8 cellular contexts compared by ENCODE assay signal in genomic region chr6:157667211-157668033, GRCh38.
DNase-seq lines count a peak whose midpoint lies in the region; ATAC-seq and TF ChIP-seq lines count a peak whose summit lies in the region.

No MANE protein-coding gene starts in this region.

- 54 to 56% methylated on average over 12 of the region's 12 CpGs for WGBS in testis, 2 donors

- H3K9ac ChIP-seq in DND-41 (ENCODE audit: low read depth, low read length): no peak overlapping the region

- peak; percentile 85 for TF ChIP-seq CTCF in DND-41 (IDR thresholded peaks at IDR 0.05; ENCODE audit: borderline replicate concordance, extremely low read depth, low read length, poor library complexity, severe bottlenecking)
- peak; percentile 44 to 89 (median 87) for TF ChIP-seq CTCF in testis (IDR thresholded peaks at IDR 0.05)

- no peaks in the 10 kb centered on the region for H3K9me3 Mint-ChIP-seq in natural killer cell treated with Interleukin-12 subunit alpha and Interleukin-12 subunit beta and Interleukin-15 and Interleukin-18, amount 100 ng/mL, for 72 hours

- H3K4me2 ChIP-seq in DND-41 (ENCODE audit: insufficient read depth, low read length): no peak overlapping the region

- no peaks in the 10 kb centered on the region for H4K20me1 ChIP-seq in DND-41 (ENCODE audit: insufficient read depth, low read length)

- H3K27me3 ChIP-seq in DND-41 (ENCODE audit: insufficient read depth, low read length, poor library complexity) (peaks cover 34% of the 10 kb centered on the region), testis (no peaks in the 10 kb centered on the region)

- intact Hi-C loops in testis (cut with DNase I; ENCODE audit: low total_unique reads): no loop called here

- peak; percentile 59 for DNase-seq in DND-41
- DNase-seq in NCI-H82 (lab: John Stamatoyannopoulos, UW): peak; percentile 87
- peak; percentile 19 for DNase-seq in activated CD8-positive, alpha-beta memory T cell treated with anti-CD3 and anti-CD28 coated beads, Interleukin-2, amount 50 U/mL, for 1 hour (ENCODE audit: extremely low read depth)
- peak; percentile 71 to 84 for DNase-seq in erythroblast (lab: John Stamatoyannopoulos, UW)
- peak; percentile 71 for DNase-seq in natural killer cell treated with Interleukin-12 subunit alpha and Interleukin-12 subunit beta and Interleukin-15 and Interleukin-18, amount 100 ng/mL, for 72 hours (ENCODE audit: low spot score)
- peak; percentile 70 for DNase-seq in testis

- H3K79me2 ChIP-seq in DND-41 (ENCODE audit: insufficient read depth, low read length): no peaks in the 10 kb centered on the region

- H3K4me3 Mint-ChIP-seq in natural killer cell treated with Interleukin-12 subunit alpha and Interleukin-12 subunit beta and Interleukin-15 and Interleukin-18, amount 100 ng/mL, for 72 hours: no peak overlapping the region

- no peaks in the 10 kb centered on the region for H3K36me3 Mint-ChIP-seq in natural killer cell treated with Interleukin-12 subunit alpha and Interleukin-12 subunit beta and Interleukin-15 and Interleukin-18, amount 100 ng/mL, for 72 hours

- ATAC-seq in DND-41 (ENCODE audit: insufficient read depth, low read depth): peak; percentile 82
- peak; percentile 57 for ATAC-seq in HG03159 (IDR thresholded peaks at IDR 0.05; ENCODE audit: unreplicated experiment)
- ATAC-seq in natural killer cell treated with Interleukin-12 subunit alpha and Interleukin-12 subunit beta and Interleukin-15 and Interleukin-18, amount 100 ng/mL, for 72 hours: no peak
- ATAC-seq in GM18519 (IDR thresholded peaks at IDR 0.05; ENCODE audit: low FRiP score, unreplicated experiment): no peak

- H3K4me1 ChIP-seq in DND-41 (ENCODE audit: insufficient read depth, low read length) (no peaks in the 10 kb centered on the region; the same call in 1 of the 2 replicates), testis (peaks cover 14% of the 10 kb centered on the region)

- H3K27ac ChIP-seq in DND-41 (ENCODE audit: low read length) (no peak overlapping the region), testis (no peak overlapping the region)

- H3K27ac Mint-ChIP-seq in natural killer cell treated with Interleukin-12 subunit alpha and Interleukin-12 subunit beta and Interleukin-15 and Interleukin-18, amount 100 ng/mL, for 72 hours: no peak overlapping the region

- H3K27me3 Mint-ChIP-seq in natural killer cell treated with Interleukin-12 subunit alpha and Interleukin-12 subunit beta and Interleukin-15 and Interleukin-18, amount 100 ng/mL, for 72 hours: peaks cover 0 to 4% of the 10 kb centered on the region in 2 donors

- H3K9me3 ChIP-seq in DND-41 (ENCODE audit: insufficient read depth, low read length, severe bottlenecking): no peaks in the 10 kb centered on the region
- no peaks in the 10 kb centered on the region for H3K9me3 ChIP-seq in testis

- H3K4me3 ChIP-seq in DND-41 (ENCODE audit: low read depth in 1 of 2, low read length in 2 of 2) (no peak overlapping the region), testis (no peak overlapping the region)

- TF ChIP-seq POLR2A in erythroblast (IDR thresholded peaks at IDR 0.05; ENCODE audit: low read length) (no peak), testis (IDR thresholded peaks at IDR 0.05) (no peak)

- H2AFZ ChIP-seq in DND-41 (ENCODE audit: low read depth, low read length): no peak overlapping the region

- peaks cover 4 to 6% of the 10 kb centered on the region in 2 donors for H3K4me1 Mint-ChIP-seq in natural killer cell treated with Interleukin-12 subunit alpha and Interleukin-12 subunit beta and Interleukin-15 and Interleukin-18, amount 100 ng/mL, for 72 hours (ENCODE audit: low read depth in 2 of 2)

- H3K36me3 ChIP-seq in DND-41 (ENCODE audit: insufficient read depth, low read length) (no peaks in the 10 kb centered on the region), testis (ENCODE audit: low read depth, missing control alignments) (no peaks in the 10 kb centered on the region)

Comparison
In these comparisons a context has a peak if more than half of its experiments do, and no peak if none do; other contexts are left out.
1. ATAC-seq: peak in DND-41 (single experiment) and HG03159 (single experiment); none in natural killer cell treated with Interleukin-12 subunit alpha and Interleukin-12 subunit beta and Interleukin-15 and Interleukin-18, amount 100 ng/mL, for 72 hours (0 of 2) and GM18519 (single experiment).
2. DNase-seq: peak in every context shown above with its lines; median percentile 87 in NCI-H82; 78 in erythroblast; 71 in natural killer cell treated with Interleukin-12 subunit alpha and Interleukin-12 subunit beta and Interleukin-15 and Interleukin-18, amount 100 ng/mL, for 72 hours; 70 in testis; 59 in DND-41; 19 in activated CD8-positive, alpha-beta memory T cell treated with anti-CD3 and anti-CD28 coated beads, Interleukin-2, amount 50 U/mL, for 1 hour.